ENCODE assay signal across 13 cellular contexts in the genomic region with DNA sequence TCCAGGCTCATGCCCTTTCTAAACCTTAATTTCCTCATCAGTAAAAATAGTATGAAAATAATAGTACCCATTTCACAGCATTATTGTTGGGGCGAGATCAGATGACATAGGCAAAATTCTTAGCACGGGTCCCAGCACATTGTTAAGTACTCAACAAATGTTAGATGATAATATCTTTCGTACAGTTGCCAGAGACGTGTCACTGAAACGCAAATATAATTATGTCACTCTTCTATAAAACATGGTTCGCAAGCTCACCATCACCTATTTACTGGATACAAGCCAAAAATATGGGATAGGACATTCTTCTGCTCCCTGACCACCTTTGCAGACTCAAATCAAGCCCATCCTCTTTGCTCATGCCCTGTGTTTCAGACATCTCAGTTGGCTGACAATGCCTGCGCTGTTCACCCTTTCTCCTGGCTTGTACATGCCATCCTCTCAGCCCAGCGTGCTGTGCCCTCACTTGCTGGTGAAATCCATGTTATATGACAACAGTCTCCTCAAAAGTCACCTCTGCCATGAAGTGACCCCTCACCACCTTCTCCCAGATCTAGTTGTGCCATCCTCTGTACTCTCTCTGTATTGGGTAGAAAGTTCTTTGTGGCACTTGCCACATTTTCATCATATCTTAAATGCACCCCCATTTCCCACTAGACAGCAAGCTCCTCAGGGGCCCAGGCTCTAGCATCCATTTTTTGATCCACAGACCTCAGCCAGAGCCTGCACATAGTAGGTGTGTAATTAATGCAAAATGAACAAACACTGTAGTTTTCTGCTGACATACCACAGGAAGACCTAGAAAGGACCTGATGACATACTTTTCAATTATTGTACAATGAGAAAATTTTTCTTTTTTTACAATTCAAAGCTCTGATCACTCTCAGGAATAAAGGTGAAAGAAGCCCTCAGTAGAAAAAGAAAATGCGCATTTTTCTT. TPM values are rescaled to one million over a fixed set of nuclear protein-coding genes. Genes with fewer than 3 reads are reported as not detected.
DNase-seq lines count a peak whose midpoint lies in the region; ATAC-seq and TF ChIP-seq lines count a peak whose summit lies in the region.
"Had no signal": no experiment of that assay in that cellular context is flagged by ENCODE, and none has a peak within 500 bp of the region (broad histone marks: within the 10 kb centered on the region; RNA-seq: fewer than 3 reads in every experiment).

No MANE protein-coding gene starts in this region.

- H3K4me2 ChIP-seq in fibroblast of lung (ENCODE audit: extremely low read depth, insufficient read depth, low read length), result peak overlapping the region; percentile 38
- H3K4me2 ChIP-seq: GM23338 had no signal

- H3K27me3 ChIP-seq in fibroblast of lung (ENCODE audit: control insufficient read depth, insufficient read depth, low read length) (no peaks in the 10 kb centered on the region), uterus (no peaks in the 10 kb centered on the region)

- peaks cover 6% of the 10 kb centered on the region for H3K27me3 Mint-ChIP-seq in activated T-cell treated with anti-CD3 and anti-CD28 coated beads, Interleukin-2, amount 50 U/mL, for 72 hours (ENCODE audit: low read depth)
- H3K27me3 Mint-ChIP-seq in neural crest cell (ENCODE audit: low read depth), result no peaks in the 10 kb centered on the region
- peaks cover 3% of the 10 kb centered on the region for H3K27me3 Mint-ChIP-seq in activated T-helper 2 cell treated with anti-CD3 and anti-CD28 coated beads, Interferon-gamma antibody, Interleukin-2, Interleukin-4, amounts not matched to agents 10 μg/mL and 5 μg/mL and 100 μg/mL, durations not matched to agents 14 hours and 24 hours and 36 hours (ENCODE audit: low read depth)
- H3K27me3 Mint-ChIP-seq: activated CD4-positive, alpha-beta T cell treated with anti-CD3 and anti-CD28 coated beads for 36 hours; activated T-helper 17 cell treated with anti-CD3 and anti-CD28 coated beads, Interleukin-2, amount 50 U/mL, for 72 hours had no signal

- H3K4me1 ChIP-seq in fibroblast of lung (ENCODE audit: control insufficient read depth, extremely low read depth, insufficient read depth, low read length) (peaks cover 13% of the 10 kb centered on the region), uterus (no peaks in the 10 kb centered on the region)

- H2AFZ ChIP-seq in fibroblast of lung (ENCODE audit: low read length), result no peak overlapping the region
- H2AFZ ChIP-seq: GM23338 had no signal

- H3K79me2 ChIP-seq in fibroblast of lung (ENCODE audit: control insufficient read depth, insufficient read depth, low read length), result peaks cover 90% of the 10 kb centered on the region

- no peak overlapping the region for H3K4me3 Mint-ChIP-seq in activated T-cell treated with anti-CD3 and anti-CD28 coated beads, Interleukin-2, amount 50 U/mL, for 72 hours
- no peak overlapping the region for H3K4me3 Mint-ChIP-seq in neural crest cell
- no peak overlapping the region for H3K4me3 Mint-ChIP-seq in activated T-helper 2 cell treated with anti-CD3 and anti-CD28 coated beads, Interferon-gamma antibody, Interleukin-2, Interleukin-4, amounts not matched to agents 10 μg/mL and 5 μg/mL and 100 μg/mL, durations not matched to agents 14 hours and 24 hours and 36 hours (ENCODE audit: low read depth)
- H3K4me3 Mint-ChIP-seq: activated CD4-positive, alpha-beta T cell treated with anti-CD3 and anti-CD28 coated beads for 36 hours; activated T-helper 17 cell treated with anti-CD3 and anti-CD28 coated beads, Interleukin-2, amount 50 U/mL, for 72 hours; GM23338 had no signal

- H3K9ac ChIP-seq in fibroblast of lung (ENCODE audit: insufficient read depth, low read length), result no peak overlapping the region

- TF ChIP-seq CTCF in fibroblast of lung (conservative IDR thresholded peaks at IDR 0.05 in 1 of 2, IDR thresholded peaks at IDR 0.05 in 1 of 2; ENCODE audit: low read depth in 1 of 2, low read length in 2 of 2) (no peak), neural crest cell (conservative IDR thresholded peaks at IDR 0.05) (no peak), uterus (IDR thresholded peaks at IDR 0.05) (no peak)

- no peak for TF ChIP-seq POLR2A in uterus (IDR thresholded peaks at IDR 0.05)

- H4K20me1 ChIP-seq in fibroblast of lung (ENCODE audit: control insufficient read depth, extremely low read depth, insufficient read depth, low read length), result no peaks in the 10 kb centered on the region

- H3K4me3 ChIP-seq in fibroblast of lung (replicated peaks in 1 of 4; ENCODE audit: control extremely low read depth in 1 of 4, insufficient read depth in 1 of 4, low read depth in 3 of 4, low read length in 4 of 4) (no peak overlapping the region), uterus (no peak overlapping the region)
- H3K4me3 ChIP-seq: GM23338 had no signal

- intact Hi-C loops in uterus (cut with DNase I; ENCODE audit: low total_unique reads), result no loop called here
- intact Hi-C loops in activated T-helper 2 cell treated with anti-CD3 and anti-CD28 coated beads, Interferon-gamma antibody, Interleukin-2, Interleukin-4, amounts not matched to agents 10 μg/mL and 5 μg/mL and 100 μg/mL, durations not matched to agents 14 hours and 24 hours and 36 hours (cut with micrococcal nuclease), result no loop called here

- H3K27ac ChIP-seq in fibroblast of lung (ENCODE audit: insufficient read depth, low read length) (peak overlapping the region; percentile 1), uterus (peak overlapping the region; percentile 3 to 41)

- no peak for DNase-seq in activated T-cell treated with anti-CD3 and anti-CD28 coated beads, Interleukin-2, amount 50 U/mL, for 72 hours
- DNase-seq in activated T-cell treated with anti-CD3 and anti-CD28 coated beads for 4 hours, result no peak
- no peak for DNase-seq in fibroblast of lung (ENCODE audit: low read depth in 2 of 2)
- DNase-seq in neural crest cell (ENCODE audit: low read depth, low spot score), result no peak
- no peak for DNase-seq in uterus
- DNase-seq in activated naive CD4-positive, alpha-beta T cell (lab: John Stamatoyannopoulos, UW), result no peak
- DNase-seq in CD1c-positive myeloid dendritic cell (ENCODE audit: extremely low spot score), result no peak
- DNase-seq in activated T-helper 2 cell treated with anti-CD3 and anti-CD28 coated beads, Interferon-gamma antibody, Interleukin-2, Interleukin-4, amounts not matched to agents 10 μg/mL and 5 μg/mL and 100 μg/mL, durations not matched to agents 14 hours and 24 hours and 36 hours (ENCODE audit: low spot score), result no peak
- DNase-seq: activated CD4-positive, alpha-beta T cell treated with anti-CD3 and anti-CD28 coated beads for 36 hours; DMS53; SW 1271 had no signal

- H3K9me3 ChIP-seq in fibroblast of lung (ENCODE audit: control insufficient read depth, insufficient read depth, low read depth, low read length) (no peaks in the 10 kb centered on the region), uterus (no peaks in the 10 kb centered on the region)

- H3K36me3 Mint-ChIP-seq in activated T-cell treated with anti-CD3 and anti-CD28 coated beads, Interleukin-2, amount 50 U/mL, for 72 hours (ENCODE audit: insufficient read depth in 2 of 2), result no peaks in the 10 kb centered on the region
- peaks cover 36% of the 10 kb centered on the region for H3K36me3 Mint-ChIP-seq in neural crest cell (ENCODE audit: low read depth)
- H3K36me3 Mint-ChIP-seq in activated T-helper 2 cell treated with anti-CD3 and anti-CD28 coated beads, Interferon-gamma antibody, Interleukin-2, Interleukin-4, amounts not matched to agents 10 μg/mL and 5 μg/mL and 100 μg/mL, durations not matched to agents 14 hours and 24 hours and 36 hours (ENCODE audit: low read depth), result peaks cover 56% of the 10 kb centered on the region

- H3K27ac Mint-ChIP-seq in activated T-cell treated with anti-CD3 and anti-CD28 coated beads, Interleukin-2, amount 50 U/mL, for 72 hours, result peak overlapping the region; percentile 22
- H3K27ac Mint-ChIP-seq in neural crest cell (ENCODE audit: unreplicated experiment), result peak overlapping the region; percentile 25
- H3K27ac Mint-ChIP-seq in activated T-helper 2 cell treated with anti-CD3 and anti-CD28 coated beads, Interferon-gamma antibody, Interleukin-2, Interleukin-4, amounts not matched to agents 10 μg/mL and 5 μg/mL and 100 μg/mL, durations not matched to agents 14 hours and 24 hours and 36 hours, result no peak overlapping the region
- H3K27ac Mint-ChIP-seq: activated CD4-positive, alpha-beta T cell treated with anti-CD3 and anti-CD28 coated beads for 36 hours; activated T-helper 17 cell treated with anti-CD3 and anti-CD28 coated beads, Interleukin-2, amount 50 U/mL, for 72 hours; GM23338 had no signal

- ATAC-seq in activated T-cell treated with anti-CD3 and anti-CD28 coated beads, Interleukin-2, amount 50 U/mL, for 72 hours (replicated peaks in 1 of 2), result peak in 1 of 2 donors; percentile 10
- ATAC-seq: activated CD4-positive, alpha-beta T cell treated with anti-CD3 and anti-CD28 coated beads for 36 hours; activated T-helper 17 cell treated with anti-CD3 and anti-CD28 coated beads, Interleukin-2, amount 50 U/mL, for 72 hours; GM23338 had no signal

- H3K9me3 Mint-ChIP-seq in activated T-cell treated with anti-CD3 and anti-CD28 coated beads, Interleukin-2, amount 50 U/mL, for 72 hours, result no peaks in the 10 kb centered on the region
- no peaks in the 10 kb centered on the region for H3K9me3 Mint-ChIP-seq in neural crest cell
- H3K9me3 Mint-ChIP-seq in activated T-helper 2 cell treated with anti-CD3 and anti-CD28 coated beads, Interferon-gamma antibody, Interleukin-2, Interleukin-4, amounts not matched to agents 10 μg/mL and 5 μg/mL and 100 μg/mL, durations not matched to agents 14 hours and 24 hours and 36 hours, result no peaks in the 10 kb centered on the region
- H3K9me3 Mint-ChIP-seq: activated T-helper 17 cell treated with anti-CD3 and anti-CD28 coated beads, Interleukin-2, amount 50 U/mL, for 72 hours; GM23338 had no signal

- peaks cover 28% of the 10 kb centered on the region for H3K4me1 Mint-ChIP-seq in activated T-cell treated with anti-CD3 and anti-CD28 coated beads, Interleukin-2, amount 50 U/mL, for 72 hours (ENCODE audit: low read depth)
- H3K4me1 Mint-ChIP-seq in neural crest cell, result peaks cover 71% of the 10 kb centered on the region
- peaks cover 45% of the 10 kb centered on the region for H3K4me1 Mint-ChIP-seq in activated T-helper 2 cell treated with anti-CD3 and anti-CD28 coated beads, Interferon-gamma antibody, Interleukin-2, Interleukin-4, amounts not matched to agents 10 μg/mL and 5 μg/mL and 100 μg/mL, durations not matched to agents 14 hours and 24 hours and 36 hours (ENCODE audit: low read depth)

- no peaks in the 10 kb centered on the region for H3K36me3 ChIP-seq in fibroblast of lung (ENCODE audit: control insufficient read depth, insufficient read depth, low read length)
- no peaks in the 10 kb centered on the region for H3K36me3 ChIP-seq in uterus

RNA-seq across cellular contexts. Expression of a gene that starts 23.0 kb away (rescaled TPM):
- total RNA-seq in activated T-cell treated with anti-CD3 and anti-CD28 coated beads, Interleukin-2, amount 50 U/mL, for 72 hours, result 10 to 100 TPM; 22.5 to 58.2 TPM
- total RNA-seq in fibroblast of lung (68.8 and 91.0 TPM in 2 replicates), neural crest cell (192 and 200 TPM in 2 replicates), uterus (100 to 1,000 TPM in 3 of 4 donors, 10 to 100 TPM in 1; 35.9 to 177 (median 120) TPM)
- 62.7 and 130 TPM in 2 replicates for polyA plus RNA-seq in fibroblast of lung
- 35.8 and 75.9 TPM in 2 replicates for polyA plus RNA-seq in fibroblast of lung (2012)
- 89.0 and 128 TPM in 2 replicates for polyA minus RNA-seq in fibroblast of lung (ENCODE audit: low replicate concordance)
- total RNA-seq in activated T-helper 2 cell treated with anti-CD3 and anti-CD28 coated beads, Interferon-gamma antibody, Interleukin-2, Interleukin-4, amounts not matched to agents 10 μg/mL and 5 μg/mL and 100 μg/mL, durations not matched to agents 14 hours and 24 hours and 36 hours, result 50.9 and 53.2 TPM in 2 replicates
- total RNA-seq: GM23338 had no signal
